13 cellular contexts compared by ENCODE assay signal in genomic region chr12:21649034-21649433, GRCh38. TPM values are rescaled to one million over a fixed set of nuclear protein-coding genes. Genes with fewer than 3 reads are reported as not detected.
"Had no signal": no experiment of that assay in that cellular context is flagged by ENCODE, and none has a peak within 500 bp of the region (broad histone marks: within the 10 kb centered on the region; RNA-seq: fewer than 3 reads in every experiment).

No MANE protein-coding gene starts in this region.

- DNase-seq: activated CD4-positive, alpha-beta T cell treated with anti-CD3 and anti-CD28 coated beads, Interleukin-2, amount 50 U/mL, for 48 hours; esophagus squamous epithelium; foreskin fibroblast; left colon; mammary epithelial cell; natural killer cell; stimulated activated CD4-positive, alpha-beta T cell treated with anti-CD3 and anti-CD28 coated beads, Interleukin-15, amount 100 ng/mL, for 24 hours; stimulated activated CD4-positive, alpha-beta T cell treated with anti-CD3 and anti-CD28 coated beads, Interleukin-4, amount 100 ng/mL, for 4 hours; thyroid gland had no signal

- H3K9me3 Mint-ChIP-seq: activated naive CD4-positive, alpha-beta T cell treated with anti-CD3 and anti-CD28 coated beads, Interleukin-2, amount 50 U/mL, for 72 hours; natural killer cell had no signal

- H3K4me1 ChIP-seq: thyroid gland had no signal

- H3K4me3 ChIP-seq: esophagus squamous epithelium, thyroid gland had no signal

- ATAC-seq: activated naive CD4-positive, alpha-beta T cell treated with anti-CD3 and anti-CD28 coated beads, Interleukin-2, amount 50 U/mL, for 72 hours; left colon; natural killer cell had no signal

- H3K27me3 ChIP-seq: esophagus squamous epithelium, thyroid gland had no signal

- H3K27ac Mint-ChIP-seq: natural killer cell had no signal

- H3K4me3 Mint-ChIP-seq: natural killer cell had no signal

- H3K9me3 ChIP-seq: esophagus squamous epithelium, thyroid gland had no signal

- H3K27ac ChIP-seq: esophagus squamous epithelium, thyroid gland had no signal

RNA-seq across cellular contexts. Expression of gene GYS2, which starts 44.4 kb away (rescaled TPM):
- total RNA-seq: activated naive CD4-positive, alpha-beta T cell treated with anti-CD3 and anti-CD28 coated beads, Interleukin-2, amount 50 U/mL, for 72 hours; chondrocyte; left colon; mammary epithelial cell; mononuclear cell; natural killer cell; skeletal muscle tissue; thyroid gland had no signal
